1 cellular context compared by ENCODE assay signal in genomic region chr20:23420943-23421925, GRCh38.
A peak's percentile ranks its signal among the peaks of the same experiment; 100 is the strongest.
TF ChIP-seq lines count a peak whose summit lies in the region.

Gene NAPB, minus strand, starts transcription at chr20:23421488. Its CDS starts 86 bp downstream, at chr20:23421402.

TF ChIP-seq in HepG2, 621 proteins besides CTCF, POLR2A, EP300 and RAD21 (continued from another document and continues in another):
- TF ChIP-seq, protein P1, sequence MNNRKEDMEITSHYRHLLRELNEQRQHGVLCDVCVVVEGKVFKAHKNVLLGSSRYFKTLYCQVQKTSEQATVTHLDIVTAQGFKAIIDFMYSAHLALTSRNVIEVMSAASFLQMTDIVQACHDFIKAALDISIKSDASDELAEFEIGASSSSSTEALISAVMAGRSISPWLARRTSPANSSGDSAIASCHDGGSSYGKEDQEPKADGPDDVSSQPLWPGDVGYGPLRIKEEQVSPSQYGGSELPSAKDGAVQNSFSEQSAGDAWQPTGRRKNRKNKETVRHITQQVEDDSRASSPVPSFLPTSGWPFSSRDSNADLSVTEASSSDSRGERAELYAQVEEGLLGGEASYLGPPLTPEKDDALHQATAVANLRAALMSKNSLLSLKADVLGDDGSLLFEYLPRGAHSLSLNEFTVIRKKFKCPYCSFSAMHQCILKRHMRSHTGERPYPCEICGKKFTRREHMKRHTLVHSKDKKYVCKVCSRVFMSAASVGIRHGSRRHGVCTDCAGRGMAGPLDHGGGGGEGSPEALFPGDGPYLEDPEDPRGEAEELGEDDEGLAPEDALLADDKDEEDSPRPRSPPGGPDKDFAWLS (CRISPR knock-in tag; IDR thresholded peaks at IDR 0.05; ENCODE audit: borderline replicate concordance), result no peak
- TF ChIP-seq, protein P2, sequence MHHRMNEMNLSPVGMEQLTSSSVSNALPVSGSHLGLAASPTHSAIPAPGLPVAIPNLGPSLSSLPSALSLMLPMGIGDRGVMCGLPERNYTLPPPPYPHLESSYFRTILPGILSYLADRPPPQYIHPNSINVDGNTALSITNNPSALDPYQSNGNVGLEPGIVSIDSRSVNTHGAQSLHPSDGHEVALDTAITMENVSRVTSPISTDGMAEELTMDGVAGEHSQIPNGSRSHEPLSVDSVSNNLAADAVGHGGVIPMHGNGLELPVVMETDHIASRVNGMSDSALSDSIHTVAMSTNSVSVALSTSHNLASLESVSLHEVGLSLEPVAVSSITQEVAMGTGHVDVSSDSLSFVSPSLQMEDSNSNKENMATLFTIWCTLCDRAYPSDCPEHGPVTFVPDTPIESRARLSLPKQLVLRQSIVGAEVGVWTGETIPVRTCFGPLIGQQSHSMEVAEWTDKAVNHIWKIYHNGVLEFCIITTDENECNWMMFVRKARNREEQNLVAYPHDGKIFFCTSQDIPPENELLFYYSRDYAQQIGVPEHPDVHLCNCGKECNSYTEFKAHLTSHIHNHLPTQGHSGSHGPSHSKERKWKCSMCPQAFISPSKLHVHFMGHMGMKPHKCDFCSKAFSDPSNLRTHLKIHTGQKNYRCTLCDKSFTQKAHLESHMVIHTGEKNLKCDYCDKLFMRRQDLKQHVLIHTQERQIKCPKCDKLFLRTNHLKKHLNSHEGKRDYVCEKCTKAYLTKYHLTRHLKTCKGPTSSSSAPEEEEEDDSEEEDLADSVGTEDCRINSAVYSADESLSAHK (CRISPR knock-in tag; IDR thresholded peaks at IDR 0.05; ENCODE audit: borderline replicate concordance), result no peak
- TF ChIP-seq MTF1 (CRISPR knock-in tag; IDR thresholded peaks at IDR 0.05) (peak; percentile 69; the same call in 1 of the 2 replicates), HDAC2 (CRISPR knock-in tag; IDR thresholded peaks at IDR 0.05) (peak; percentile 71), STAG1 (CRISPR knock-in tag; IDR thresholded peaks at IDR 0.05) (no peak), ZBTB21 (CRISPR knock-in tag; IDR thresholded peaks at IDR 0.05) (no peak; the same call in 1 of the 2 replicates), RBAK (CRISPR knock-in tag; IDR thresholded peaks at IDR 0.05) (peak; percentile 51; the same call in 1 of the 2 replicates), ZNF775 (CRISPR knock-in tag; IDR thresholded peaks at IDR 0.05; ENCODE audit: borderline replicate concordance) (no peak), WIZ (CRISPR knock-in tag; IDR thresholded peaks at IDR 0.05) (peak; percentile 93; the same call in 1 of the 2 replicates), HMG20B (CRISPR knock-in tag; conservative IDR thresholded peaks at IDR 0.05) (no peak), ZC3H4 (CRISPR knock-in tag; IDR thresholded peaks at IDR 0.05; ENCODE audit: borderline replicate concordance) (peak; percentile 27; the same call in 1 of the 2 replicates), PAX8 (CRISPR knock-in tag; IDR thresholded peaks at IDR 0.05; ENCODE audit: borderline replicate concordance) (no peak; the same call in 1 of the 2 replicates), ZMYM4 (CRISPR knock-in tag; IDR thresholded peaks at IDR 0.05) (peak; percentile 64), GATAD1 (CRISPR knock-in tag; IDR thresholded peaks at IDR 0.05) (peak; percentile 89), SUZ12 (IDR thresholded peaks at IDR 0.05; ENCODE audit: low read depth, low read length) (peak; percentile 95), RERE (CRISPR knock-in tag; IDR thresholded peaks at IDR 0.05; ENCODE audit: low read depth) (no peak), ZNF737 (CRISPR knock-in tag; IDR thresholded peaks at IDR 0.05; ENCODE audit: borderline replicate concordance) (peak; percentile 93; the same call in 1 of the 2 replicates), FOXM1 (CRISPR knock-in tag; IDR thresholded peaks at IDR 0.05) (peak; percentile 53), ZNF44 (CRISPR knock-in tag; IDR thresholded peaks at IDR 0.05) (no peak), EED (CRISPR knock-in tag; IDR thresholded peaks at IDR 0.05) (peak; percentile 23; the same call in 1 of the 2 replicates), ZNF329 (CRISPR knock-in tag; IDR thresholded peaks at IDR 0.05; ENCODE audit: low read depth) (no peak), ZNF235 (CRISPR knock-in tag; IDR thresholded peaks at IDR 0.05; ENCODE audit: borderline replicate concordance) (no peak), TOE1 (CRISPR knock-in tag; IDR thresholded peaks at IDR 0.05) (peak; percentile 66; the same call in 1 of the 2 replicates), NPAS2 (CRISPR knock-in tag; IDR thresholded peaks at IDR 0.05; ENCODE audit: borderline replicate concordance) (no peak), ZNF350 (CRISPR knock-in tag; IDR thresholded peaks at IDR 0.05; ENCODE audit: borderline replicate concordance, low read depth) (peak; percentile 71; the same call in 1 of the 2 replicates), TFDP2 (CRISPR knock-in tag; IDR thresholded peaks at IDR 0.05) (peak; percentile 85), ZNF224 (CRISPR knock-in tag; IDR thresholded peaks at IDR 0.05) (no peak), RBM39 (IDR thresholded peaks at IDR 0.05; ENCODE audit: low read depth, low read length, poor library complexity, severe bottlenecking) (peak; percentile 53), HHEX (CRISPR knock-in tag; IDR thresholded peaks at IDR 0.05) (no peak), SMAD3 (CRISPR knock-in tag; IDR thresholded peaks at IDR 0.05) (peak; percentile 61), ZSCAN21 (CRISPR knock-in tag; IDR thresholded peaks at IDR 0.05; ENCODE audit: borderline replicate concordance) (peak; percentile 75; the same call in 1 of the 2 replicates), RFX1 (IDR thresholded peaks at IDR 0.05) (no peak), FOXK1 (CRISPR knock-in tag; IDR thresholded peaks at IDR 0.05; ENCODE audit: borderline replicate concordance, low read depth) (peak; percentile 85; the same call in 1 of the 2 replicates), HOXA7 (CRISPR knock-in tag; IDR thresholded peaks at IDR 0.05) (no peak), TEAD3 (CRISPR knock-in tag; optimal IDR thresholded peaks at IDR 0.05; ENCODE audit: borderline replicate concordance) (peak; percentile 73), RXRB (CRISPR knock-in tag; IDR thresholded peaks at IDR 0.05; ENCODE audit: borderline replicate concordance) (peak; percentile 74), ZSCAN22 (CRISPR knock-in tag; IDR thresholded peaks at IDR 0.05) (peak; percentile 90), KDM5A (IDR thresholded peaks at IDR 0.05; ENCODE audit: borderline replicate concordance, low read length) (no peak; the same call in 1 of the 2 replicates), KLF9 (CRISPR knock-in tag; IDR thresholded peaks at IDR 0.05; ENCODE audit: low read depth) (peak; percentile 94; the same call in 1 of the 2 replicates), HMG20A (CRISPR knock-in tag; IDR thresholded peaks at IDR 0.05; ENCODE audit: borderline replicate concordance) (peak; percentile 36; the same call in 1 of the 2 replicates), NONO (IDR thresholded peaks at IDR 0.05) (no peak), NONO (CRISPR knock-in tag; conservative IDR thresholded peaks at IDR 0.05) (peak; percentile 95)
- TF ChIP-seq, protein P3, sequence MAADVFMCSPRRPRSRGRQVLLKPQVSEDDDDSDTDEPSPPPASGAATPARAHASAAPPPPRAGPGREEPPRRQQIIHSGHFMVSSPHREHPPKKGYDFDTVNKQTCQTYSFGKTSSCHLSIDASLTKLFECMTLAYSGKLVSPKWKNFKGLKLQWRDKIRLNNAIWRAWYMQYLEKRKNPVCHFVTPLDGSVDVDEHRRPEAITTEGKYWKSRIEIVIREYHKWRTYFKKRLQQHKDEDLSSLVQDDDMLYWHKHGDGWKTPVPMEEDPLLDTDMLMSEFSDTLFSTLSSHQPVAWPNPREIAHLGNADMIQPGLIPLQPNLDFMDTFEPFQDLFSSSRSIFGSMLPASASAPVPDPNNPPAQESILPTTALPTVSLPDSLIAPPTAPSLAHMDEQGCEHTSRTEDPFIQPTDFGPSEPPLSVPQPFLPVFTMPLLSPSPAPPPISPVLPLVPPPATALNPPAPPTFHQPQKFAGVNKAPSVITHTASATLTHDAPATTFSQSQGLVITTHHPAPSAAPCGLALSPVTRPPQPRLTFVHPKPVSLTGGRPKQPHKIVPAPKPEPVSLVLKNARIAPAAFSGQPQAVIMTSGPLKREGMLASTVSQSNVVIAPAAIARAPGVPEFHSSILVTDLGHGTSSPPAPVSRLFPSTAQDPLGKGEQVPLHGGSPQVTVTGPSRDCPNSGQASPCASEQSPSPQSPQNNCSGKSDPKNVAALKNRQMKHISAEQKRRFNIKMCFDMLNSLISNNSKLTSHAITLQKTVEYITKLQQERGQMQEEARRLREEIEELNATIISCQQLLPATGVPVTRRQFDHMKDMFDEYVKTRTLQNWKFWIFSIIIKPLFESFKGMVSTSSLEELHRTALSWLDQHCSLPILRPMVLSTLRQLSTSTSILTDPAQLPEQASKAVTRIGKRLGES (CRISPR knock-in tag; IDR thresholded peaks at IDR 0.05; ENCODE audit: borderline replicate concordance), result peak; percentile 70; the same call in 1 of the 2 replicates
- TF ChIP-seq, protein P4, sequence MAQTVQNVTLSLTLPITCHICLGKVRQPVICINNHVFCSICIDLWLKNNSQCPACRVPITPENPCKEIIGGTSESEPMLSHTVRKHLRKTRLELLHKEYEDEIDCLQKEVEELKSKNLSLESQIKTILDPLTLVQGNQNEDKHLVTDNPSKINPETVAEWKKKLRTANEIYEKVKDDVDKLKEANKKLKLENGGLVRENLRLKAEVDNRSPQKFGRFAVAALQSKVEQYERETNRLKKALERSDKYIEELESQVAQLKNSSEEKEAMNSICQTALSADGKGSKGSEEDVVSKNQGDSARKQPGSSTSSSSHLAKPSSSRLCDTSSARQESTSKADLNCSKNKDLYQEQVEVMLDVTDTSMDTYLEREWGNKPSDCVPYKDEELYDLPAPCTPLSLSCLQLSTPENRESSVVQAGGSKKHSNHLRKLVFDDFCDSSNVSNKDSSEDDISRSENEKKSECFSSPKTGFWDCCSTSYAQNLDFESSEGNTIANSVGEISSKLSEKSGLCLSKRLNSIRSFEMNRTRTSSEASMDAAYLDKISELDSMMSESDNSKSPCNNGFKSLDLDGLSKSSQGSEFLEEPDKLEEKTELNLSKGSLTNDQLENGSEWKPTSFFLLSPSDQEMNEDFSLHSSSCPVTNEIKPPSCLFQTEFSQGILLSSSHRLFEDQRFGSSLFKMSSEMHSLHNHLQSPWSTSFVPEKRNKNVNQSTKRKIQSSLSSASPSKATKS (CRISPR knock-in tag; IDR thresholded peaks at IDR 0.05), result no peak
- TF ChIP-seq, protein P5, sequence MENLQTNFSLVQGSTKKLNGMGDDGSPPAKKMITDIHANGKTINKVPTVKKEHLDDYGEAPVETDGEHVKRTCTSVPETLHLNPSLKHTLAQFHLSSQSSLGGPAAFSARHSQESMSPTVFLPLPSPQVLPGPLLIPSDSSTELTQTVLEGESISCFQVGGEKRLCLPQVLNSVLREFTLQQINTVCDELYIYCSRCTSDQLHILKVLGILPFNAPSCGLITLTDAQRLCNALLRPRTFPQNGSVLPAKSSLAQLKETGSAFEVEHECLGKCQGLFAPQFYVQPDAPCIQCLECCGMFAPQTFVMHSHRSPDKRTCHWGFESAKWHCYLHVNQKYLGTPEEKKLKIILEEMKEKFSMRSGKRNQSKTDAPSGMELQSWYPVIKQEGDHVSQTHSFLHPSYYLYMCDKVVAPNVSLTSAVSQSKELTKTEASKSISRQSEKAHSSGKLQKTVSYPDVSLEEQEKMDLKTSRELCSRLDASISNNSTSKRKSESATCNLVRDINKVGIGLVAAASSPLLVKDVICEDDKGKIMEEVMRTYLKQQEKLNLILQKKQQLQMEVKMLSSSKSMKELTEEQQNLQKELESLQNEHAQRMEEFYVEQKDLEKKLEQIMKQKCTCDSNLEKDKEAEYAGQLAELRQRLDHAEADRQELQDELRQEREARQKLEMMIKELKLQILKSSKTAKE (CRISPR knock-in tag; IDR thresholded peaks at IDR 0.05; ENCODE audit: borderline replicate concordance), result peak; percentile 47; the same call in 1 of the 2 replicates
- TF ChIP-seq, protein P6, sequence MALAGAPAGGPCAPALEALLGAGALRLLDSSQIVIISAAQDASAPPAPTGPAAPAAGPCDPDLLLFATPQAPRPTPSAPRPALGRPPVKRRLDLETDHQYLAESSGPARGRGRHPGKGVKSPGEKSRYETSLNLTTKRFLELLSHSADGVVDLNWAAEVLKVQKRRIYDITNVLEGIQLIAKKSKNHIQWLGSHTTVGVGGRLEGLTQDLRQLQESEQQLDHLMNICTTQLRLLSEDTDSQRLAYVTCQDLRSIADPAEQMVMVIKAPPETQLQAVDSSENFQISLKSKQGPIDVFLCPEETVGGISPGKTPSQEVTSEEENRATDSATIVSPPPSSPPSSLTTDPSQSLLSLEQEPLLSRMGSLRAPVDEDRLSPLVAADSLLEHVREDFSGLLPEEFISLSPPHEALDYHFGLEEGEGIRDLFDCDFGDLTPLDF (CRISPR knock-in tag; IDR thresholded peaks at IDR 0.05), result no peak; the same call in 1 of the 2 replicates
